Comparison of ENCODE assay signal across 16 cellular contexts in genomic region chr11:46247090-46247489, GRCh38. TPM values are rescaled to one million over a fixed set of nuclear protein-coding genes. Genes with fewer than 3 reads are reported as not detected.
A peak's percentile ranks its signal among the peaks of the same experiment; 100 is the strongest.
DNase-seq lines count a peak whose midpoint lies in the region; ATAC-seq, FAIRE-seq and TF ChIP-seq lines count a peak whose summit lies in the region.
"Had no signal": no experiment of that assay in that cellular context is flagged by ENCODE, and none has a peak within 500 bp of the region (broad histone marks: within the 10 kb centered on the region; RNA-seq: fewer than 3 reads in every experiment).

No MANE protein-coding gene starts in this region.

- H4K91ac ChIP-seq in IMR-90 (ENCODE audit: insufficient read depth, low read depth, low read length), result peak overlapping the region; percentile 100

- H3K4me1 Mint-ChIP-seq in astrocyte (ENCODE audit: low read depth, unreplicated experiment), result peaks cover 57% of the 10 kb centered on the region

- H3K9me3 Mint-ChIP-seq in astrocyte (ENCODE audit: unreplicated experiment), result no peaks in the 10 kb centered on the region
- H3K9me3 Mint-ChIP-seq: activated naive CD8-positive, alpha-beta T cell treated with anti-CD3 and anti-CD28 coated beads, Interleukin-2, amount 50 U/mL, for 24 hours; neural crest cell; T-helper 2 cell treated with Interferon-gamma antibody and Interleukin-4, amounts not matched to agents 5 μg/mL and 100 μg/mL, for 36 hours had no signal

- H2BK15ac ChIP-seq in IMR-90 (ENCODE audit: low read depth, low read length), result peak overlapping the region; percentile 99; the same call in 2 of the 3 replicates

- DNase-seq in AG08395 (ENCODE audit: low spot score), result peak; percentile 61
- no peak for DNase-seq in IMR-90
- peak; percentile 52 for DNase-seq in astrocyte (ENCODE audit: low read depth)
- no peak for DNase-seq in keratinocyte (ENCODE audit: low read depth, low spot score)
- DNase-seq in hepatocyte (ENCODE audit: low spot score), result no peak
- DNase-seq in NCI-H1417 (lab: John Stamatoyannopoulos, UW), result no peak
- DNase-seq: Right ventricle myocardium superior had no signal

- no peak overlapping the region for H3K9ac ChIP-seq in IMR-90 (ENCODE audit: low read depth, low read length)
- no peak overlapping the region for H3K9ac ChIP-seq in astrocyte (ENCODE audit: low read length)
- H3K9ac ChIP-seq in keratinocyte (ENCODE audit: control insufficient read depth, extremely low read depth, insufficient read depth, low read length), result peak overlapping the region; percentile 25

- H3K4me1 ChIP-seq in IMR-90 (ENCODE audit: control insufficient read depth, insufficient read depth, low read length) (peaks cover 26% of the 10 kb centered on the region), astrocyte (ENCODE audit: insufficient read depth, low read length) (peaks cover 45% of the 10 kb centered on the region), keratinocyte (ENCODE audit: control insufficient read depth, extremely low read depth, insufficient read depth, low read length) (peaks cover 48% of the 10 kb centered on the region), hepatocyte (ENCODE audit: insufficient read depth) (peaks cover 49% of the 10 kb centered on the region)

- H3K79me1 ChIP-seq in IMR-90 (ENCODE audit: low read depth in 1 of 2, low read length in 2 of 2), result peaks cover 8 to 51% of the 10 kb centered on the region in 2 experiments; a peak in 2 of 4 replicates

- no peaks in the 10 kb centered on the region for H3K27me3 Mint-ChIP-seq in astrocyte (ENCODE audit: low read depth, unreplicated experiment)

- H3K27ac Mint-ChIP-seq in astrocyte (ENCODE audit: unreplicated experiment), result peak overlapping the region; percentile 100
- H3K27ac Mint-ChIP-seq: activated naive CD8-positive, alpha-beta T cell treated with anti-CD3 and anti-CD28 coated beads, Interleukin-2, amount 50 U/mL, for 24 hours; T-helper 2 cell treated with Interferon-gamma antibody and Interleukin-4, amounts not matched to agents 5 μg/mL and 100 μg/mL, for 36 hours had no signal

- H3K27ac ChIP-seq in IMR-90 (ENCODE audit: insufficient read depth, low read length) (no peak overlapping the region), astrocyte (ENCODE audit: low read depth, low read length) (peak overlapping the region; percentile 99), keratinocyte (ENCODE audit: control insufficient read depth, insufficient read depth, low read length) (peak overlapping the region; percentile 95), hepatocyte (no peak overlapping the region)
- H3K27ac ChIP-seq: colonic mucosa, HL-60, right lobe of liver had no signal

- H4K8ac ChIP-seq in IMR-90 (ENCODE audit: low read depth in 2 of 2, low read length in 2 of 2), result peak overlapping the region in 1 of 2 experiments; percentile 23; a peak in 1 of 4 replicates

- no peaks in the 10 kb centered on the region for H3K27me3 ChIP-seq in IMR-90 (ENCODE audit: control insufficient read depth, insufficient read depth, low read length)
- no peaks in the 10 kb centered on the region for H3K27me3 ChIP-seq in astrocyte (ENCODE audit: insufficient read depth, low read length)
- no peaks in the 10 kb centered on the region for H3K27me3 ChIP-seq in keratinocyte (ENCODE audit: control insufficient read depth, extremely low read depth, insufficient read depth, low read length)
- no peaks in the 10 kb centered on the region for H3K27me3 ChIP-seq in hepatocyte
- H3K27me3 ChIP-seq: colonic mucosa, right lobe of liver had no signal

- H3K23ac ChIP-seq in IMR-90 (ENCODE audit: low read depth, low read length), result no peak overlapping the region

- H3K79me2 ChIP-seq in astrocyte (ENCODE audit: insufficient read depth, low read length) (no peaks in the 10 kb centered on the region), keratinocyte (ENCODE audit: control insufficient read depth, insufficient read depth, low read length) (no peaks in the 10 kb centered on the region), hepatocyte (no peaks in the 10 kb centered on the region)

- no peak overlapping the region for H2AK9ac ChIP-seq in IMR-90 (replicated peaks; ENCODE audit: low read depth, low read length, poor library complexity)

- no peak overlapping the region for H3K56ac ChIP-seq in IMR-90 (ENCODE audit: extremely low read depth, insufficient read depth, low read length)

- TF ChIP-seq CTCF in IMR-90 (conservative IDR thresholded peaks at IDR 0.05; ENCODE audit: low read depth, low read length), result no peak
- no peak for TF ChIP-seq CTCF in astrocyte (IDR thresholded peaks at IDR 0.05; ENCODE audit: insufficient read depth, low read depth, low read length)
- no peak for TF ChIP-seq CTCF in keratinocyte (optimal IDR thresholded peaks at IDR 0.05 in 1 of 3, IDR thresholded peaks at IDR 0.05 in 1 of 3, conservative IDR thresholded peaks at IDR 0.05 in 1 of 3; ENCODE audit: extremely low read depth in 1 of 3, insufficient read depth in 2 of 3, low read length in 3 of 3)
- no peak for TF ChIP-seq CTCF in hepatocyte (IDR thresholded peaks at IDR 0.05; ENCODE audit: poor library complexity)

- no peak for ATAC-seq in IMR-90 (ENCODE audit: low read depth)
- no peak for ATAC-seq in HG03342 (IDR thresholded peaks at IDR 0.05; ENCODE audit: unreplicated experiment)
- no peak for ATAC-seq in HG03520 (IDR thresholded peaks at IDR 0.05; ENCODE audit: unreplicated experiment)
- ATAC-seq: activated naive CD8-positive, alpha-beta T cell treated with anti-CD3 and anti-CD28 coated beads, Interleukin-2, amount 50 U/mL, for 24 hours; stimulated activated naive CD8-positive, alpha-beta T cell treated with anti-CD3 and anti-CD28 coated beads, Interleukin-15, Interleukin-2, amounts not matched to agents 100 U/mL and 50 U/mL, for 24 hours had no signal

- H3K9me2 ChIP-seq in hepatocyte (replicated peaks; ENCODE audit: insufficient read depth), result no peaks in the 10 kb centered on the region

- peak overlapping the region; percentile 18 for H2AFZ ChIP-seq in IMR-90 (replicated peaks; ENCODE audit: low read length, poor library complexity)
- no peak overlapping the region for H2AFZ ChIP-seq in astrocyte (ENCODE audit: low read depth, low read length)
- peak overlapping the region; percentile 61 for H2AFZ ChIP-seq in keratinocyte (ENCODE audit: control insufficient read depth, low read length)
- no peak overlapping the region for H2AFZ ChIP-seq in hepatocyte

- no peak overlapping the region for H3K4me3 Mint-ChIP-seq in astrocyte (ENCODE audit: unreplicated experiment)
- H3K4me3 Mint-ChIP-seq: activated naive CD8-positive, alpha-beta T cell treated with anti-CD3 and anti-CD28 coated beads, Interleukin-2, amount 50 U/mL, for 24 hours; T-helper 2 cell treated with Interferon-gamma antibody and Interleukin-4, amounts not matched to agents 5 μg/mL and 100 μg/mL, for 36 hours had no signal

- peak overlapping the region; percentile 96 for H2BK20ac ChIP-seq in IMR-90 (ENCODE audit: low read depth, low read length)

- no peak overlapping the region for H4K5ac ChIP-seq in IMR-90 (ENCODE audit: low read depth, low read length)

- H3K9me1 ChIP-seq in IMR-90 (ENCODE audit: insufficient read depth, low read length) (peaks cover 28% of the 10 kb centered on the region), keratinocyte (ENCODE audit: control insufficient read depth, extremely low read depth, insufficient read depth, low read length) (no peaks in the 10 kb centered on the region)

- dilution Hi-C loops in IMR-90 (cut with HindIII; ENCODE audit: low sequenced_read_pairs, unreplicated experiment) (no loop called here), keratinocyte (cut with MboI; ENCODE audit: extremely low pct_ligation_motif_present, low sequenced_read_pairs) (no loop called here)

- H2AK5ac ChIP-seq in IMR-90 (ENCODE audit: low read depth, low read length), result peak overlapping the region; percentile 80

- POLR2A ChIA-PET in IMR-90 (lab: Charles Lee; ENCODE audit: unreplicated experiment), result no interaction called here

- H3K18ac ChIP-seq in IMR-90 (ENCODE audit: low read depth, low read length), result no peak overlapping the region

- TF ChIP-seq RAD21 in IMR-90 (IDR thresholded peaks at IDR 0.05; ENCODE audit: low read length), result no peak

- in situ Hi-C loops in IMR-90 (cut with MboI; ENCODE audit: low sequenced_read_pairs), result no loop called here

- H3K9me3 ChIP-seq in IMR-90 (ENCODE audit: control insufficient read depth, insufficient read depth, low read length), result no peaks in the 10 kb centered on the region
- no peaks in the 10 kb centered on the region for H3K9me3 ChIP-seq in astrocyte (ENCODE audit: insufficient read depth, low read depth, low read length)
- H3K9me3 ChIP-seq in keratinocyte (ENCODE audit: control insufficient read depth, low read depth, low read length), result no peaks in the 10 kb centered on the region
- H3K9me3 ChIP-seq in hepatocyte (ENCODE audit: low read depth), result no peaks in the 10 kb centered on the region
- H3K9me3 ChIP-seq: colonic mucosa, right lobe of liver had no signal

- H2BK5ac ChIP-seq in IMR-90 (ENCODE audit: low read depth, low read length, poor library complexity, severe bottlenecking), result no peak overlapping the region

- peak overlapping the region; percentile 100 for H2BK120ac ChIP-seq in IMR-90 (ENCODE audit: low read depth, low read length)

- H3K4me3 ChIP-seq in IMR-90 (ENCODE audit: insufficient read depth, low read depth, low read length), result no peak overlapping the region
- no peak overlapping the region for H3K4me3 ChIP-seq in astrocyte (ENCODE audit: insufficient read depth, low read depth, low read length)
- H3K4me3 ChIP-seq in keratinocyte (ENCODE audit: control insufficient read depth in 2 of 3, extremely low read depth in 1 of 3, insufficient read depth in 2 of 3, low read depth in 1 of 3, low read length in 3 of 3), result no peak overlapping the region
- no peak overlapping the region for H3K4me3 ChIP-seq in hepatocyte
- H3K4me3 ChIP-seq: colonic mucosa, right lobe of liver had no signal

- H3K36me3 Mint-ChIP-seq in astrocyte (ENCODE audit: low read depth, unreplicated experiment), result peaks cover 2% of the 10 kb centered on the region

- TF ChIP-seq POLR2A in IMR-90 (IDR thresholded peaks at IDR 0.05; ENCODE audit: low read depth, low read length), result no peak

- H3K36me3 ChIP-seq in IMR-90 (ENCODE audit: control insufficient read depth, insufficient read depth, low read length), result no peaks in the 10 kb centered on the region
- H3K36me3 ChIP-seq in astrocyte (ENCODE audit: insufficient read depth, low read length), result no peaks in the 10 kb centered on the region
- H3K36me3 ChIP-seq in keratinocyte (ENCODE audit: control insufficient read depth in 2 of 2, extremely low read depth in 1 of 2, insufficient read depth in 2 of 2, low read length in 2 of 2), result no peaks in the 10 kb centered on the region
- H3K36me3 ChIP-seq in hepatocyte (replicated peaks; ENCODE audit: insufficient read depth, low read depth), result no peaks in the 10 kb centered on the region
- H3K36me3 ChIP-seq: colonic mucosa, right lobe of liver had no signal

- 90% methylated on average over 2 of the region's 9 CpGs; no CpG with 5 or more reads in 1 of the 2 experiments for WGBS in IMR-90 (ENCODE audit: extremely low coverage in 2 of 2, insufficient read length in 1 of 2), 2 experiments
- 84% methylated on average over 9 of the region's 9 CpGs for WGBS in hepatocyte (ENCODE audit: low lambda C conversion rate, missing lambda C conversion rate)

- H3K14ac ChIP-seq in IMR-90 (replicated peaks; ENCODE audit: low read depth, low read length), result no peak overlapping the region; the same call in 1 of the 2 replicates

- peak overlapping the region; percentile 100 for H3K4ac ChIP-seq in IMR-90 (ENCODE audit: low read depth, low read length)

- BruUV-seq in IMR-90 (replicated peaks; lab: Mats Ljungman, UMichigan), result no TSS peak

- H4K20me1 ChIP-seq in IMR-90 (ENCODE audit: insufficient read depth, low read length), result no peaks in the 10 kb centered on the region
- H4K20me1 ChIP-seq in astrocyte (ENCODE audit: insufficient read depth, low read length), result no peaks in the 10 kb centered on the region
- H4K20me1 ChIP-seq in keratinocyte (ENCODE audit: control insufficient read depth, extremely low read depth, insufficient read depth, low read length), result no peaks in the 10 kb centered on the region
- H4K20me1 ChIP-seq in hepatocyte (ENCODE audit: insufficient read depth, poor library complexity, severe bottlenecking), result no peaks in the 10 kb centered on the region

- CTCF ChIA-PET in IMR-90 (lab: Yijun Ruan, JAX), result interaction anchor here (0.7 kb wide), 1 partner anchor 136 kb away, joined by 3 read pairs; no protein-coding TSS in a partner anchor

- H3K4me2 ChIP-seq in IMR-90 (ENCODE audit: low read depth, low read length), result no peak overlapping the region
- H3K4me2 ChIP-seq in astrocyte (ENCODE audit: low read length), result no peak overlapping the region
- peak overlapping the region; percentile 27 for H3K4me2 ChIP-seq in keratinocyte (ENCODE audit: control insufficient read depth, extremely low read depth, insufficient read depth, low read depth, low read length)
- no peak overlapping the region for H3K4me2 ChIP-seq in hepatocyte

- FAIRE-seq in astrocyte (lab: Jason Lieb, UNC) (no peak), keratinocyte (lab: Jason Lieb, UNC) (no peak)

- intact Hi-C loops in IMR-90 (cut with micrococcal nuclease), result no loop called here

RNA-seq across cellular contexts. Expression of gene CREB3L1, which starts 30.4 kb away (rescaled TPM):
- total RNA-seq in IMR-90 (2012; rRNA removed) (8.1 and 10.0 TPM in 2 replicates), astrocyte (324 and 399 TPM in 2 replicates), hepatocyte (20.3 and 22.9 TPM in 2 replicates)
- polyA plus RNA-seq in IMR-90 (2012; rRNA removed) (76.9 and 82.3 TPM in 2 replicates), keratinocyte (0.06 to 0.19 TPM in 2 of 3 replicates, not detected in the other), hepatocyte (275 and 276 TPM in 2 replicates)
- 85.0 and 112 TPM in 2 replicates for polyA plus RNA-seq in IMR-90 (2012; cell fraction: cytosol; rRNA removed)
- 50.1 and 52.2 TPM in 2 replicates for polyA plus RNA-seq in IMR-90 (2012; cell fraction: nucleus; rRNA removed; ENCODE audit: low replicate concordance)
- 0.65 TPM for polyA plus RNA-seq in keratinocyte (2011; ENCODE audit: low read depth)
- 0.06 and 0.18 TPM in 2 replicates for polyA plus RNA-seq in keratinocyte (2011; cell fraction: cytosol; rRNA removed)
- 0.31 TPM in 2 replicates for polyA plus RNA-seq in keratinocyte (2011; cell fraction: nucleus; rRNA removed)
- polyA plus RNA-seq in keratinocyte (2012; ENCODE audit: low replicate concordance), result 0.18 and 0.23 TPM in 2 replicates
- polyA minus RNA-seq in keratinocyte, result 3.4 TPM in 1 of 3 replicates, not detected in the others
- 1.9 TPM for polyA minus RNA-seq in keratinocyte (2011; cell fraction: cytosol; rRNA and poly(A)+ RNA removed)
- 0.70 TPM in 1 of 2 replicates, not detected in the other for polyA minus RNA-seq in keratinocyte (2011; cell fraction: nucleus; rRNA and poly(A)+ RNA removed)

Comparison
In these comparisons a context has a peak if more than half of its experiments do, and no peak if none do; other contexts are left out.
1. DNase-seq: peak in AG08395 (single experiment) and astrocyte (single experiment); none in IMR-90 (single experiment), keratinocyte (single experiment), hepatocyte (single experiment) and NCI-H1417 (0 of 3).
2. H2AFZ ChIP-seq: peak in IMR-90 (single experiment) and keratinocyte (single experiment); none in astrocyte (single experiment) and hepatocyte (single experiment).
3. H3K27ac ChIP-seq: peak in astrocyte (single experiment) and keratinocyte (single experiment); none in IMR-90 (single experiment) and hepatocyte (single experiment).
4. RNA of gene CREB3L1, which starts 30.4 kb away (total RNA-seq): 324 to 399 TPM in astrocyte; 20.3 to 22.9 TPM in hepatocyte and 8.1 to 10.0 TPM in IMR-90; every median in the first group is over 10 times any median in the second.